In the genomic region with DNA sequence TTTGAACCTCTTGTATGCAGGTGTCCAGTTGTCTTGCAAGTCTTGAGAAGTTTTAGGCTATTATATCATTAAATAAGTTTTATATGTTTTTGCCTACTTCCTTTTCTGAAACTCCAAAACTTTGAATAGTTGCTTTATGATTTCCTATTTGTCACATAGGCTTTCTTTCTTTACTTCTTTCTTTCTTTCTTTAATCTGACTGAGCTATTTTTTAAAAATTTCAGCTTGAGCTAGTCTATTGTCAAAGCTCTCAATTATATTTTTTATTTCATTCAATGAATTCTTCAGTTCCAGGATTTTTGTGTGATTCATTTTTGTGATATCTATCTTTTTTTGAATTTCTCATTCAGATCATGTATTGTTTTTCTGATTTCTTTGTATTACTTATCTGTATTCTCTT, we compare ENCODE assay signal across 1 cellular context.
TF ChIP-seq lines count a peak whose summit lies in the region.

No MANE protein-coding gene starts in this region.

TF ChIP-seq in K562, 482 proteins besides CTCF, POLR2A, EP300 and RAD21 (continued from another document):
- TF ChIP-seq RERE (CRISPR knock-in tag; IDR thresholded peaks at IDR 0.05; ENCODE audit: borderline replicate concordance) = no peak
- no peak for TF ChIP-seq HDAC6 (IDR thresholded peaks at IDR 0.05; ENCODE audit: low read depth, low read length)
- TF ChIP-seq BCLAF1 (IDR thresholded peaks at IDR 0.05; ENCODE audit: borderline replicate concordance in 1 of 2, control insufficient read depth in 1 of 2, low read depth in 2 of 2, low read length in 1 of 2) = no peak
- no peak for TF ChIP-seq ZFP30 (CRISPR knock-in tag; IDR thresholded peaks at IDR 0.05; ENCODE audit: borderline replicate concordance)
- peak; percentile 91 for TF ChIP-seq TRIM28 (IDR thresholded peaks at IDR 0.05)
- TF ChIP-seq ZKSCAN1 (IDR thresholded peaks at IDR 0.05; ENCODE audit: low read depth, low read length) = no peak
- TF ChIP-seq, protein P1, sequence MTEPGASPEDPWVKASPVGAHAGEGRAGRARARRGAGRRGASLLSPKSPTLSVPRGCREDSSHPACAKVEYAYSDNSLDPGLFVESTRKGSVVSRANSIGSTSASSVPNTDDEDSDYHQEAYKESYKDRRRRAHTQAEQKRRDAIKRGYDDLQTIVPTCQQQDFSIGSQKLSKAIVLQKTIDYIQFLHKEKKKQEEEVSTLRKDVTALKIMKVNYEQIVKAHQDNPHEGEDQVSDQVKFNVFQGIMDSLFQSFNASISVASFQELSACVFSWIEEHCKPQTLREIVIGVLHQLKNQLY (CRISPR knock-in tag; conservative IDR thresholded peaks at IDR 0.05) = no peak
- TF ChIP-seq, protein P2, sequence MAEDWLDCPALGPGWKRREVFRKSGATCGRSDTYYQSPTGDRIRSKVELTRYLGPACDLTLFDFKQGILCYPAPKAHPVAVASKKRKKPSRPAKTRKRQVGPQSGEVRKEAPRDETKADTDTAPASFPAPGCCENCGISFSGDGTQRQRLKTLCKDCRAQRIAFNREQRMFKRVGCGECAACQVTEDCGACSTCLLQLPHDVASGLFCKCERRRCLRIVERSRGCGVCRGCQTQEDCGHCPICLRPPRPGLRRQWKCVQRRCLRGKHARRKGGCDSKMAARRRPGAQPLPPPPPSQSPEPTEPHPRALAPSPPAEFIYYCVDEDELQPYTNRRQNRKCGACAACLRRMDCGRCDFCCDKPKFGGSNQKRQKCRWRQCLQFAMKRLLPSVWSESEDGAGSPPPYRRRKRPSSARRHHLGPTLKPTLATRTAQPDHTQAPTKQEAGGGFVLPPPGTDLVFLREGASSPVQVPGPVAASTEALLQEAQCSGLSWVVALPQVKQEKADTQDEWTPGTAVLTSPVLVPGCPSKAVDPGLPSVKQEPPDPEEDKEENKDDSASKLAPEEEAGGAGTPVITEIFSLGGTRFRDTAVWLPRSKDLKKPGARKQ (CRISPR knock-in tag; IDR thresholded peaks at IDR 0.05) = no peak
- no peak for TF ChIP-seq BDP1 (IDR thresholded peaks at IDR 0.05; ENCODE audit: insufficient read depth, insufficient read length)
- peak in 1 of 2 experiments; percentile 43; a peak in 2 of 4 replicates for TF ChIP-seq TRIM24 (IDR thresholded peaks at IDR 0.05)
